ENCODE assay signal across 10 cellular contexts in genomic region chr9:19551124-19551929, GRCh38.
DNase-seq lines count a peak whose midpoint lies in the region; ATAC-seq, FAIRE-seq and TF ChIP-seq lines count a peak whose summit lies in the region.
"Had no signal": no experiment of that assay in that cellular context is flagged by ENCODE, and none has a peak within 500 bp of the region (broad histone marks: within the 10 kb centered on the region; RNA-seq: fewer than 3 reads in every experiment).

No MANE protein-coding gene starts in this region.

- H3K9me3 ChIP-seq in OCI-LY3 (ENCODE audit: insufficient read depth, low read length) (no peaks in the 10 kb centered on the region), pancreas (no peaks in the 10 kb centered on the region)

- intact Hi-C loops in pancreas (cut with DNase I): no loop called here

- H3K27me3 ChIP-seq in OCI-LY3 (ENCODE audit: low read depth, low read length): no peaks in the 10 kb centered on the region
- no peaks in the 10 kb centered on the region for H3K27me3 ChIP-seq in pancreas

- no peak overlapping the region for H3K4me2 ChIP-seq in OCI-LY3 (ENCODE audit: low read length)

- H2AFZ ChIP-seq in OCI-LY3 (ENCODE audit: low read depth, low read length): no peak overlapping the region

- no peak overlapping the region for H3K9ac ChIP-seq in OCI-LY3 (ENCODE audit: low read length)

- H3K4me3 ChIP-seq in OCI-LY3 (ENCODE audit: low read length) (no peak overlapping the region), pancreas (no peak overlapping the region)
- H3K4me3 ChIP-seq: lung had no signal

- WGBS in pancreas, 2 donors: 15 to 29% methylated on average over 8 of the region's 8 CpGs

- H3K4me1 ChIP-seq in OCI-LY3 (ENCODE audit: low read length) (no peaks in the 10 kb centered on the region), pancreas (peaks cover 0 to 4% (median 0%) of the 10 kb centered on the region in 3 donors)

- DNase-seq in pancreas: no peak
- DNase-seq in NK-92 (lab: John Stamatoyannopoulos, UW; ENCODE audit: unreplicated experiment): no peak
- no peak for DNase-seq in NCI-H526 treated with DMSO at 0.1 percent for 48 hours (lab: John Stamatoyannopoulos, UW)
- DNase-seq in middle frontal gyrus (ENCODE audit: extremely low spot score, low spot score): no peak
- no peak for DNase-seq in T1000 (lab: John Stamatoyannopoulos, UW)

- H3K27ac ChIP-seq in OCI-LY3 (ENCODE audit: low read length) (no peak overlapping the region), pancreas (no peak overlapping the region)

- no peak for FAIRE-seq in pancreas (lab: Jason Lieb, UNC)
- FAIRE-seq: astrocyte had no signal

- TF ChIP-seq CTCF in OCI-LY3 (IDR thresholded peaks at IDR 0.05; ENCODE audit: low read depth, low read length) (0 out of 2 replicates have a peak, but pooled peaks have one; percentile 8), pancreas (IDR thresholded peaks at IDR 0.05) (no peak)

- H3K79me2 ChIP-seq in OCI-LY3 (ENCODE audit: low read length): no peaks in the 10 kb centered on the region

- H3K36me3 ChIP-seq in OCI-LY3 (replicated peaks; ENCODE audit: low read depth, low read length): no peaks in the 10 kb centered on the region
- H3K36me3 ChIP-seq in pancreas: no peaks in the 10 kb centered on the region

- ATAC-seq in GM18870 (IDR thresholded peaks at IDR 0.05; ENCODE audit: unreplicated experiment): peak; percentile 73
- peak; percentile 78 for ATAC-seq in HG02642 (IDR thresholded peaks at IDR 0.05; ENCODE audit: poor library complexity, unreplicated experiment)
- ATAC-seq in pancreas: peak in 3 of 4 donors; percentile 42 to 62 (median 43)

- H4K20me1 ChIP-seq in OCI-LY3 (ENCODE audit: insufficient read depth, low read length): no peaks in the 10 kb centered on the region
